22 cellular contexts compared by ENCODE assay signal in genomic region chr17:64182325-64183012, GRCh38.
"Had no signal": no experiment of that assay in that cellular context is flagged by ENCODE, and none has a peak within 500 bp of the region (broad histone marks: within the 10 kb centered on the region; RNA-seq: fewer than 3 reads in every experiment).

No MANE protein-coding gene starts in this region.

- H3K4me3 ChIP-seq: ascending aorta, PC-9 had no signal

- ATAC-seq: activated CD8-positive, alpha-beta memory T cell treated with anti-CD3 and anti-CD28 coated beads, Interleukin-2, amount 10 ng/mL, durations not matched to agents 7 days and 5 days; activated naive CD8-positive, alpha-beta T cell treated with anti-CD3 and anti-CD28 coated beads, Interleukin-2, amount 50 U/mL, for 24 hours; T-helper 17 cell; WTC11 had no signal

- H3K36me3 ChIP-seq: ascending aorta had no signal

- H3K27me3 ChIP-seq: ascending aorta had no signal

- H3K27ac ChIP-seq: ascending aorta, KMS-11, PC-9 had no signal

- DNase-seq: activated CD4-positive, alpha-beta T cell treated with anti-CD3 and anti-CD28 coated beads for 48 hours; activated CD4-positive, alpha-beta T cell treated with anti-CD3 and anti-CD28 coated beads, Interleukin-2, amount 50 U/mL, for 48 hours; activated CD4-positive, CD25-positive, alpha-beta regulatory T cell treated with anti-CD3 and anti-CD28 coated beads, Interleukin-2, amount 50 U/mL, for 72 hours; activated CD8-positive, alpha-beta memory T cell treated with anti-CD3 and anti-CD28 coated beads, Interleukin-2, amount 10 ng/mL, durations not matched to agents 7 days and 5 days; activated effector memory CD4-positive, alpha-beta T cell treated with Interleukin-2 at 50 U/mL for 16 hours; activated naive CD4-positive, alpha-beta T cell; activated naive CD8-positive, alpha-beta T cell treated with anti-CD3 and anti-CD28 coated beads, Interleukin-2, amount 50 U/mL, for 24 hours; activated T-cell treated with anti-CD3 and anti-CD28 coated beads, Interleukin-2, amount 50 U/mL, for 24 hours; amniotic stem cell; NCI-H1105 treated with DMSO at 0.1 percent for 48 hours; NCI-H1436 treated with DMSO at 0.1 percent for 48 hours; NCI-H187; NCI-H2081; NCI-H446; NCI-H524; PC-9; SHP77 treated with DMSO at 0.1 percent for 48 hours; T-helper 17 cell; T-helper 9 cell had no signal

- H3K9me3 ChIP-seq: ascending aorta had no signal
